14 cellular contexts compared by ENCODE assay signal in genomic region chr17:81888105-81888987, GRCh38. TPM values are rescaled to one million over a fixed set of nuclear protein-coding genes. Genes with fewer than 3 reads are reported as not detected.
DNase-seq lines count a peak whose midpoint lies in the region; FAIRE-seq and TF ChIP-seq lines count a peak whose summit lies in the region.
"Had no signal": no experiment of that assay in that cellular context is flagged by ENCODE, and none has a peak within 500 bp of the region (broad histone marks: within the 10 kb centered on the region; RNA-seq: fewer than 3 reads in every experiment).

No MANE protein-coding gene starts in this region.

- H3K4me3 Mint-ChIP-seq in activated naive CD4-positive, alpha-beta T cell treated with anti-CD3 and anti-CD28 coated beads, Interleukin-2, amount 10 ng/mL, durations not matched to agents 7 days and 5 days = peak overlapping the region; percentile 56
- H3K4me3 Mint-ChIP-seq in activated CD4-positive, alpha-beta memory T cell treated with anti-CD3 and anti-CD28 coated beads, Interleukin-2, amount 10 ng/mL, durations not matched to agents 7 days and 5 days = peak overlapping the region; percentile 87
- peak overlapping the region; percentile 56 for H3K4me3 Mint-ChIP-seq in mesothelial cell of epicardium
- peak overlapping the region; percentile 74 for H3K4me3 Mint-ChIP-seq in type B pancreatic cell

- no peak for FAIRE-seq in urothelium cell line (lab: Jason Lieb, UNC)
- FAIRE-seq: HTR-8/SVneo had no signal

- TF ChIP-seq CTCF in mesothelial cell of epicardium (IDR thresholded peaks at IDR 0.05; ENCODE audit: unreplicated experiment) (no peak), type B pancreatic cell (conservative IDR thresholded peaks at IDR 0.05) (no peak)

- H3K27me3 Mint-ChIP-seq in activated naive CD4-positive, alpha-beta T cell treated with anti-CD3 and anti-CD28 coated beads, Interleukin-2, amount 10 ng/mL, durations not matched to agents 7 days and 5 days = no peaks in the 10 kb centered on the region
- H3K27me3 Mint-ChIP-seq in activated CD4-positive, alpha-beta memory T cell treated with anti-CD3 and anti-CD28 coated beads, Interleukin-2, amount 10 ng/mL, durations not matched to agents 7 days and 5 days = no peaks in the 10 kb centered on the region
- H3K27me3 Mint-ChIP-seq in mesothelial cell of epicardium (ENCODE audit: low read depth) = no peaks in the 10 kb centered on the region
- no peaks in the 10 kb centered on the region for H3K27me3 Mint-ChIP-seq in type B pancreatic cell

- H3K36me3 Mint-ChIP-seq in activated naive CD4-positive, alpha-beta T cell treated with anti-CD3 and anti-CD28 coated beads, Interleukin-2, amount 10 ng/mL, durations not matched to agents 7 days and 5 days = peaks cover 51% of the 10 kb centered on the region
- peaks cover 57% of the 10 kb centered on the region for H3K36me3 Mint-ChIP-seq in activated CD4-positive, alpha-beta memory T cell treated with anti-CD3 and anti-CD28 coated beads, Interleukin-2, amount 10 ng/mL, durations not matched to agents 7 days and 5 days (ENCODE audit: low read depth)
- H3K36me3 Mint-ChIP-seq in mesothelial cell of epicardium = peaks cover 30% of the 10 kb centered on the region
- H3K36me3 Mint-ChIP-seq in type B pancreatic cell = peaks cover 14% of the 10 kb centered on the region

- POLR2A ChIA-PET in activated CD4-positive, alpha-beta memory T cell treated with anti-CD3 and anti-CD28 coated beads, Interleukin-2, amount 10 ng/mL, durations not matched to agents 7 days and 5 days (lab: Charles Lee) = interaction anchor here (0.7 to 12.3 kb wide), 4 partner anchors 9 to 39 kb away, joined by 3 to 140 read pairs (median 4); partner anchors contain the start of genes ARHGDIA and MAFG

- H3K9me3 Mint-ChIP-seq in activated naive CD4-positive, alpha-beta T cell treated with anti-CD3 and anti-CD28 coated beads, Interleukin-2, amount 10 ng/mL, durations not matched to agents 7 days and 5 days = no peaks in the 10 kb centered on the region
- no peaks in the 10 kb centered on the region for H3K9me3 Mint-ChIP-seq in activated CD4-positive, alpha-beta memory T cell treated with anti-CD3 and anti-CD28 coated beads, Interleukin-2, amount 10 ng/mL, durations not matched to agents 7 days and 5 days
- H3K9me3 Mint-ChIP-seq in mesothelial cell of epicardium (no peaks in the 10 kb centered on the region), type B pancreatic cell (no peaks in the 10 kb centered on the region)

- H3K4me1 Mint-ChIP-seq in activated naive CD4-positive, alpha-beta T cell treated with anti-CD3 and anti-CD28 coated beads, Interleukin-2, amount 10 ng/mL, durations not matched to agents 7 days and 5 days = peaks cover 43% of the 10 kb centered on the region
- peaks cover 42% of the 10 kb centered on the region for H3K4me1 Mint-ChIP-seq in activated CD4-positive, alpha-beta memory T cell treated with anti-CD3 and anti-CD28 coated beads, Interleukin-2, amount 10 ng/mL, durations not matched to agents 7 days and 5 days
- H3K4me1 Mint-ChIP-seq in mesothelial cell of epicardium (peaks cover 11% of the 10 kb centered on the region), type B pancreatic cell (ENCODE audit: unreplicated experiment) (peaks cover 8% of the 10 kb centered on the region)

- peak overlapping the region; percentile 37 for H3K27ac Mint-ChIP-seq in activated naive CD4-positive, alpha-beta T cell treated with anti-CD3 and anti-CD28 coated beads, Interleukin-2, amount 10 ng/mL, durations not matched to agents 7 days and 5 days
- peak overlapping the region; percentile 68 for H3K27ac Mint-ChIP-seq in activated CD4-positive, alpha-beta memory T cell treated with anti-CD3 and anti-CD28 coated beads, Interleukin-2, amount 10 ng/mL, durations not matched to agents 7 days and 5 days
- H3K27ac Mint-ChIP-seq in mesothelial cell of epicardium (no peak overlapping the region), type B pancreatic cell (peak overlapping the region; percentile 48)

- no peak for DNase-seq in activated naive CD4-positive, alpha-beta T cell treated with anti-CD3 and anti-CD28 coated beads, Interleukin-2, amount 10 ng/mL, durations not matched to agents 7 days and 5 days
- no peak for DNase-seq in activated naive CD4-positive, alpha-beta T cell treated with Interleukin-2 at 50 U/mL for 16 hours
- DNase-seq in activated CD4-positive, alpha-beta memory T cell treated with anti-CD3 and anti-CD28 coated beads, Interleukin-2, amount 10 ng/mL, durations not matched to agents 7 days and 5 days = no peak
- DNase-seq in mesothelial cell of epicardium (ENCODE audit: low spot score in 2 of 2, unreplicated experiment in 2 of 2) (peak in 1 of 2 experiments; percentile 18), type B pancreatic cell (ENCODE audit: extremely low spot score, unreplicated experiment) (peak; percentile 68), urothelium cell line (ENCODE audit: low spot score) (no peak), HT-29 (ENCODE audit: low spot score) (no peak)
- DNase-seq in stimulated activated CD4-positive, alpha-beta T cell treated with anti-CD3 and anti-CD28 coated beads, Interleukin-2, amount 100 ng/mL, for 24 hours = no peak
- DNase-seq: body of pancreas; NCI-H2171; NK-92 treated with Interleukin-12 subunit alpha and Interleukin-12 subunit beta, amount 100 ng/mL, for 24 hours; ovary had no signal

- CTCF ChIA-PET in activated naive CD4-positive, alpha-beta T cell treated with anti-CD3 and anti-CD28 coated beads, Interleukin-2, amount 10 ng/mL, durations not matched to agents 7 days and 5 days (lab: Charles Lee) = no interaction called here
- CTCF ChIA-PET in activated CD4-positive, alpha-beta memory T cell treated with anti-CD3 and anti-CD28 coated beads, Interleukin-2, amount 10 ng/mL, durations not matched to agents 7 days and 5 days (lab: Charles Lee) = no interaction called here

RNA-seq across cellular contexts. Expression of gene ALYREF, which starts 3.0 kb away (rescaled TPM):
- 100 to 1,000 TPM; 159 to 160 TPM for total RNA-seq in activated CD4-positive, alpha-beta memory T cell treated with anti-CD3 and anti-CD28 coated beads, Interleukin-2, amount 10 ng/mL, durations not matched to agents 7 days and 5 days
- total RNA-seq in mesothelial cell of epicardium (78.5 to 86.1 TPM (median 79.5 TPM) in 3 replicates), type B pancreatic cell (ENCODE audit: low replicate concordance) (102 and 124 TPM in 2 replicates)
- total RNA-seq in HT-29 (2014; rRNA removed; shearing (Covaris generic)) = 482 and 502 TPM in 2 replicates

RNA-seq across cellular contexts. Expression of gene ANAPC11, which starts 3.2 kb away (rescaled TPM):
- 10 to 100 TPM; 95.9 to 98.4 TPM for total RNA-seq in activated CD4-positive, alpha-beta memory T cell treated with anti-CD3 and anti-CD28 coated beads, Interleukin-2, amount 10 ng/mL, durations not matched to agents 7 days and 5 days
- 103 to 115 TPM (median 108 TPM) in 3 replicates for total RNA-seq in mesothelial cell of epicardium
- total RNA-seq in type B pancreatic cell (ENCODE audit: low replicate concordance) = 136 and 140 TPM in 2 replicates
- total RNA-seq in HT-29 (2014; rRNA removed; shearing (Covaris generic)) = 222 and 256 TPM in 2 replicates

RNA-seq across cellular contexts. Expression of gene NPB, which starts 13.7 kb away (rescaled TPM):
- total RNA-seq in activated CD4-positive, alpha-beta memory T cell treated with anti-CD3 and anti-CD28 coated beads, Interleukin-2, amount 10 ng/mL, durations not matched to agents 7 days and 5 days = under 1 TPM in 1 of 2 experiments, not detected in 1; 0.38 TPM
- total RNA-seq in mesothelial cell of epicardium (0.75 to 1.7 TPM (median 1.2 TPM) in 3 replicates), type B pancreatic cell (ENCODE audit: low replicate concordance) (0.64 and 2.5 TPM in 2 replicates)
- total RNA-seq in HT-29 (2014; rRNA removed; shearing (Covaris generic)) = 2.4 and 3.2 TPM in 2 replicates
- total RNA-seq: lung microvascular endothelial cell had no signal

RNA-seq across cellular contexts. Expression of gene ARHGDIA, which starts 17.2 kb away (rescaled TPM):
- total RNA-seq in activated CD4-positive, alpha-beta memory T cell treated with anti-CD3 and anti-CD28 coated beads, Interleukin-2, amount 10 ng/mL, durations not matched to agents 7 days and 5 days = 100 to 1,000 TPM; 636 to 661 TPM
- total RNA-seq in mesothelial cell of epicardium = 258 to 275 TPM (median 268 TPM) in 3 replicates
- total RNA-seq in type B pancreatic cell (ENCODE audit: low replicate concordance) = 250 and 264 TPM in 2 replicates
- 312 and 331 TPM in 2 replicates for total RNA-seq in HT-29 (2014; rRNA removed; shearing (Covaris generic))

RNA-seq across cellular contexts. Expression of gene PCYT2, which starts 22.9 kb away (rescaled TPM):
- total RNA-seq in activated CD4-positive, alpha-beta memory T cell treated with anti-CD3 and anti-CD28 coated beads, Interleukin-2, amount 10 ng/mL, durations not matched to agents 7 days and 5 days = 10 to 100 TPM; 41.6 to 44.4 TPM
- total RNA-seq in mesothelial cell of epicardium = 16.8 to 20.5 TPM (median 17.5 TPM) in 3 replicates
- total RNA-seq in type B pancreatic cell (ENCODE audit: low replicate concordance) = 46.8 and 50.4 TPM in 2 replicates
- 163 and 167 TPM in 2 replicates for total RNA-seq in HT-29 (2014; rRNA removed; shearing (Covaris generic))
